Comparison of ENCODE assay signal across 18 cellular contexts in genomic region chr6:107653183-107653580, GRCh38.
DNase-seq lines count a peak whose midpoint lies in the region; ATAC-seq and TF ChIP-seq lines count a peak whose summit lies in the region.
"Had no signal": no experiment of that assay in that cellular context is flagged by ENCODE, and none has a peak within 500 bp of the region (broad histone marks: within the 10 kb centered on the region; RNA-seq: fewer than 3 reads in every experiment).

No MANE protein-coding gene starts in this region.

- peaks cover 19 to 64% (median 38%) of the 10 kb centered on the region in 6 donors for H3K4me1 ChIP-seq in spleen

- H3K9me3 ChIP-seq in spleen = peaks cover 0 to 6% (median 0%) of the 10 kb centered on the region in 8 donors
- H3K9me3 ChIP-seq: SJSA1, suprapubic skin had no signal

- H3K4me1 Mint-ChIP-seq in stimulated activated memory B cell treated with anti-CD40 and anti-IgM and Interleukin-4, amounts not matched to agents 10 μg/mL and 1 μg/mL and 100 μg/mL, for 72 hours = peaks cover 47% of the 10 kb centered on the region

- H3K36me3 ChIP-seq in spleen = no peaks in the 10 kb centered on the region
- H3K36me3 ChIP-seq: SJSA1, suprapubic skin had no signal

- H3K27ac ChIP-seq in VCaP (peak overlapping the region; percentile 43), spleen (no peak overlapping the region)
- H3K27ac ChIP-seq: hepatocyte, SJSA1, suprapubic skin had no signal

- intact Hi-C loops in Right ventricle myocardium superior (cut with DNase I) (loop anchor here (10.0 kb wide), 1 partner anchor 158 kb away; the partner anchor contains the start of gene SOBP), cardiac septum (cut with DNase I) (no loop called here), spleen (cut with DNase I; ENCODE audit: low total_unique reads) (no loop called here), lower leg skin (cut with DNase I; ENCODE audit: low total_unique reads) (no loop called here)

- peaks cover 3% of the 10 kb centered on the region for H3K9me3 Mint-ChIP-seq in stimulated activated memory B cell treated with anti-CD40 and anti-IgM and Interleukin-4, amounts not matched to agents 10 μg/mL and 1 μg/mL and 100 μg/mL, for 72 hours
- H3K9me3 Mint-ChIP-seq: activated T-cell treated with anti-CD3 and anti-CD28 coated beads, Interleukin-2, amount 50 U/mL, for 24 hours had no signal

- TF ChIP-seq CTCF in VCaP (conservative IDR thresholded peaks at IDR 0.05) (no peak), spleen (IDR thresholded peaks at IDR 0.05 in 8 of 11, conservative IDR thresholded peaks at IDR 0.05 in 3 of 11) (no peak), lower leg skin (IDR thresholded peaks at IDR 0.05) (no peak)

- H3K36me3 Mint-ChIP-seq in stimulated activated memory B cell treated with anti-CD40 and anti-IgM and Interleukin-4, amounts not matched to agents 10 μg/mL and 1 μg/mL and 100 μg/mL, for 72 hours = no peaks in the 10 kb centered on the region
- H3K36me3 Mint-ChIP-seq: IgD-negative memory B cell, mesothelial cell of epicardium had no signal

- no peak for TF ChIP-seq POLR2A in spleen (IDR thresholded peaks at IDR 0.05)
- TF ChIP-seq POLR2A in lower leg skin (IDR thresholded peaks at IDR 0.05) = no peak

- no peaks in the 10 kb centered on the region for H3K27me3 Mint-ChIP-seq in stimulated activated memory B cell treated with anti-CD40 and anti-IgM and Interleukin-4, amounts not matched to agents 10 μg/mL and 1 μg/mL and 100 μg/mL, for 72 hours
- H3K27me3 Mint-ChIP-seq: activated T-cell treated with anti-CD3 and anti-CD28 coated beads, Interleukin-2, amount 50 U/mL, for 24 hours; IgD-negative memory B cell had no signal

- H3K4me3 ChIP-seq in spleen (no peak overlapping the region), lower leg skin (ENCODE audit: low read depth, poor library complexity, severe bottlenecking) (no peak overlapping the region)
- H3K4me3 ChIP-seq: hepatocyte, SJSA1, suprapubic skin had no signal

- WGBS in spleen, 5 donors = 88 to 96% (median 92%) methylated on average over 10 of the region's 10 CpGs
- 89 to 90% methylated on average over 10 of the region's 10 CpGs for WGBS in lower leg skin, 2 donors

- H3K27me3 ChIP-seq in spleen (replicated peaks in 1 of 7) = no peaks in the 10 kb centered on the region
- H3K27me3 ChIP-seq: hepatocyte, SJSA1, suprapubic skin had no signal

- ATAC-seq in Right ventricle myocardium superior (ENCODE audit: poor library complexity) = peak; percentile 84
- ATAC-seq in stimulated activated memory B cell treated with anti-CD40 and anti-IgM and Interleukin-4, amounts not matched to agents 10 μg/mL and 1 μg/mL and 100 μg/mL, for 72 hours = no peak

- DNase-seq in Right ventricle myocardium superior = peak; percentile 70
- no peak for DNase-seq in cardiac septum (ENCODE audit: low spot score)
- DNase-seq in NCI-H526 (lab: John Stamatoyannopoulos, UW) = peak; percentile 89 to 94
- DNase-seq in spleen = no peak
- no peak for DNase-seq in lower leg skin (ENCODE audit: low spot score in 2 of 2)
- no peak for DNase-seq in SIG-M5 treated with dmso at 0.1 percent for 504 hours (lab: John Stamatoyannopoulos, UW; ENCODE audit: unreplicated experiment)
- DNase-seq: activated CD4-positive, alpha-beta T cell treated with anti-CD3 and anti-CD28 coated beads, Interleukin-2, amount 50 U/mL, for 4 hours; activated T-cell treated with anti-CD3 and anti-CD28 coated beads, Interleukin-2, amount 50 U/mL, for 24 hours; effector CD4-positive, alpha-beta T cell; GF-D8; stimulated activated CD4-positive, alpha-beta T cell treated with anti-CD3 and anti-CD28 coated beads, Interleukin-2, amount 100 ng/mL, for 48 hours had no signal

- H3K27ac Mint-ChIP-seq in stimulated activated memory B cell treated with anti-CD40 and anti-IgM and Interleukin-4, amounts not matched to agents 10 μg/mL and 1 μg/mL and 100 μg/mL, for 72 hours = peak overlapping the region; percentile 72
- H3K27ac Mint-ChIP-seq: activated T-cell treated with anti-CD3 and anti-CD28 coated beads, Interleukin-2, amount 50 U/mL, for 24 hours; IgD-negative memory B cell; mesothelial cell of epicardium had no signal

- H3K4me3 Mint-ChIP-seq in stimulated activated memory B cell treated with anti-CD40 and anti-IgM and Interleukin-4, amounts not matched to agents 10 μg/mL and 1 μg/mL and 100 μg/mL, for 72 hours = no peak overlapping the region
- H3K4me3 Mint-ChIP-seq: activated T-cell treated with anti-CD3 and anti-CD28 coated beads, Interleukin-2, amount 50 U/mL, for 24 hours; mesothelial cell of epicardium had no signal

Comparison
In these comparisons a context has a peak if more than half of its experiments do, and no peak if none do; other contexts are left out.
1. DNase-seq: peak in Right ventricle myocardium superior (single experiment) and NCI-H526 (2 of 2); none in cardiac septum (single experiment), spleen (single experiment), lower leg skin (0 of 2) and SIG-M5 treated with dmso at 0.1 percent for 504 hours (single experiment).